12 cellular contexts compared by ENCODE assay signal in genomic region chr17:76536511-76537287, GRCh38. TPM values are rescaled to one million over a fixed set of nuclear protein-coding genes. Genes with fewer than 3 reads are reported as not detected.
DNase-seq lines count a peak whose midpoint lies in the region; ATAC-seq, FAIRE-seq and TF ChIP-seq lines count a peak whose summit lies in the region.
"Had no signal": no experiment of that assay in that cellular context is flagged by ENCODE, and none has a peak within 500 bp of the region (broad histone marks: within the 10 kb centered on the region; RNA-seq: fewer than 3 reads in every experiment).

No MANE protein-coding gene starts in this region.

- no peak overlapping the region for H2BK120ac ChIP-seq in mesendoderm (ENCODE audit: low read depth, low read length)

- H3K4me2 ChIP-seq in mesendoderm (ENCODE audit: low read length): peak overlapping the region; percentile 45

- H3K27me3 ChIP-seq in MG63 (no peaks in the 10 kb centered on the region), mesendoderm (ENCODE audit: insufficient read depth, low read length, poor library complexity) (peaks cover 1% of the 10 kb centered on the region), thoracic aorta (replicated peaks; ENCODE audit: insufficient read depth) (peaks cover 5% of the 10 kb centered on the region)
- H3K27me3 ChIP-seq: pancreas had no signal

- no peak for DNase-seq in MG63
- no peak for DNase-seq in endothelial cell (ENCODE audit: low spot score)
- no peak for DNase-seq in mesendoderm
- no peak for DNase-seq in thoracic aorta (ENCODE audit: low spot score)
- DNase-seq in DMS153 (lab: John Stamatoyannopoulos, UW): no peak
- DNase-seq in activated T-cell treated with anti-CD3 and anti-CD28 coated beads for 4 hours: no peak
- no peak for DNase-seq in MV-4-11 (lab: John Stamatoyannopoulos, UW)
- no peak for DNase-seq in GM12891 (ENCODE audit: insufficient read length, low spot score)
- DNase-seq: EL had no signal

- no peaks in the 10 kb centered on the region for H3K79me2 ChIP-seq in mesendoderm (ENCODE audit: control insufficient read depth, insufficient read depth, low read length)

- no peak for TF ChIP-seq POLR2A in GM12891 (IDR thresholded peaks at IDR 0.05; ENCODE audit: low read depth, low read length)

- H3K18ac ChIP-seq in mesendoderm (ENCODE audit: low read length): peak overlapping the region; percentile 44

- no peak for ATAC-seq in thoracic aorta (ENCODE audit: insufficient number of reproducible peaks, low FRiP score, low read depth)

- H3K36me3 Mint-ChIP-seq in endothelial cell (ENCODE audit: low read depth, unreplicated experiment): no peaks in the 10 kb centered on the region

- no peak overlapping the region for H2BK5ac ChIP-seq in mesendoderm (ENCODE audit: low read length)

- H2BK15ac ChIP-seq in mesendoderm (replicated peaks; ENCODE audit: low read depth): no peak overlapping the region

- TF ChIP-seq CTCF in endothelial cell (IDR thresholded peaks at IDR 0.05; ENCODE audit: unreplicated experiment) (no peak), thoracic aorta (IDR thresholded peaks at IDR 0.05) (no peak)

- H3K4me3 ChIP-seq in MG63 (peak overlapping the region; percentile 37), mesendoderm (ENCODE audit: low read length) (no peak overlapping the region), thoracic aorta (peak overlapping the region; percentile 65)

- no peak overlapping the region for H2AK5ac ChIP-seq in mesendoderm (ENCODE audit: low read length)

- no peaks in the 10 kb centered on the region for H3K9me3 Mint-ChIP-seq in endothelial cell (ENCODE audit: unreplicated experiment)

- no peak overlapping the region for H3K23ac ChIP-seq in mesendoderm (ENCODE audit: low read length)

- H4K5ac ChIP-seq in mesendoderm (ENCODE audit: low read length): no peak overlapping the region

- no CpG with 5 or more reads among the region's 25 CpGs for WGBS in mesendoderm (ENCODE audit: extremely low coverage, insufficient coverage, low lambda C conversion rate)

- peaks cover 14% of the 10 kb centered on the region for H3K27me3 Mint-ChIP-seq in endothelial cell (ENCODE audit: unreplicated experiment)

- no peak overlapping the region for H4K8ac ChIP-seq in mesendoderm (ENCODE audit: low read depth, low read length)

- peak overlapping the region; percentile 27 for H3K4me3 Mint-ChIP-seq in endothelial cell (ENCODE audit: unreplicated experiment)

- H3K4me1 ChIP-seq in mesendoderm (ENCODE audit: control insufficient read depth, low read depth, low read length) (peaks cover 5% of the 10 kb centered on the region), thoracic aorta (ENCODE audit: control insufficient read depth in 1 of 2, low read depth in 2 of 2) (peaks cover 4 to 27% of the 10 kb centered on the region in 2 donors)

- peaks cover 13% of the 10 kb centered on the region; the same call in 1 of the 2 replicates for H3K36me3 ChIP-seq in MG63
- H3K36me3 ChIP-seq in mesendoderm (ENCODE audit: control insufficient read depth, insufficient read depth, low read length): no peaks in the 10 kb centered on the region
- no peaks in the 10 kb centered on the region for H3K36me3 ChIP-seq in thoracic aorta
- H3K36me3 ChIP-seq: pancreas had no signal

- peak overlapping the region; percentile 64 for H3K9ac ChIP-seq in mesendoderm (ENCODE audit: low read length)

- no peak overlapping the region for H3K27ac ChIP-seq in mesendoderm (ENCODE audit: low read depth, low read length)
- H3K27ac ChIP-seq in thoracic aorta: no peak overlapping the region
- H3K27ac ChIP-seq: epithelial cell of prostate, pancreas, VCaP had no signal

- no peak overlapping the region for H3K4ac ChIP-seq in mesendoderm (ENCODE audit: low read depth, low read length)

- peaks cover 15% of the 10 kb centered on the region for H3K4me1 Mint-ChIP-seq in endothelial cell (ENCODE audit: unreplicated experiment)

- H3K9me3 ChIP-seq in MG63: no peaks in the 10 kb centered on the region
- H3K9me3 ChIP-seq in thoracic aorta: no peaks in the 10 kb centered on the region
- H3K9me3 ChIP-seq: pancreas had no signal

- no peak overlapping the region for H3K27ac Mint-ChIP-seq in endothelial cell (ENCODE audit: unreplicated experiment)

- FAIRE-seq in GM12891 (lab: Jason Lieb, UNC): no peak
- FAIRE-seq: pancreas had no signal

- peak overlapping the region; percentile 87 for H3K56ac ChIP-seq in mesendoderm (ENCODE audit: low read length)

- no peaks in the 10 kb centered on the region for H3K79me1 ChIP-seq in mesendoderm (ENCODE audit: low read length)

TF ChIP-seq in GM12891, 5 proteins besides CTCF, POLR2A, EP300 and RAD21:
- no peak for TF ChIP-seq POLR2AphosphoS5 (IDR thresholded peaks at IDR 0.05; ENCODE audit: low read depth, low read length)
- TF ChIP-seq POU2F2 (IDR thresholded peaks at IDR 0.05; ENCODE audit: low read depth, low read length): no peak
- TF ChIP-seq TAF1 (IDR thresholded peaks at IDR 0.05; ENCODE audit: low read depth, low read length): no peak
- no peak for TF ChIP-seq PAX5 (IDR thresholded peaks at IDR 0.05; ENCODE audit: insufficient read depth, low read length, severe bottlenecking)
- TF ChIP-seq SPI1 (IDR thresholded peaks at IDR 0.05; ENCODE audit: low read depth, low read length): no peak

RNA-seq across cellular contexts. Expression of gene CYGB, which starts 0.8 kb away (rescaled TPM):
- total RNA-seq in MG63 (2014; rRNA removed; shearing (Covaris generic); ENCODE audit: low replicate concordance): 7.6 and 14.0 TPM in 2 replicates
- total RNA-seq in endothelial cell (ENCODE audit: unreplicated experiment): 0.51 TPM
- polyA plus RNA-seq in mesendoderm (2013, experiment 1 of 2): 0.88 TPM
- 0.88 TPM for polyA plus RNA-seq in mesendoderm (2013, experiment 2 of 2)
- total RNA-seq in thoracic aorta: 10 to 100 TPM in 1 of 2 donors, 1 to 10 TPM in 1; 8.3 to 17.7 TPM
- polyA plus RNA-seq in GM12891 (2012; ENCODE audit: low read depth, missing spikeins): not detected

RNA-seq across cellular contexts. Expression of gene PRCD, which starts 3.1 kb away (rescaled TPM):
- 1.2 TPM in 1 of 2 replicates, not detected in the other for total RNA-seq in MG63 (2014; rRNA removed; shearing (Covaris generic); ENCODE audit: low replicate concordance)
- total RNA-seq in endothelial cell (ENCODE audit: unreplicated experiment): 0.54 TPM
- polyA plus RNA-seq in mesendoderm (2013, experiment 1 of 2): 0.59 TPM
- polyA plus RNA-seq in mesendoderm (2013, experiment 2 of 2): 0.55 TPM
- total RNA-seq in thoracic aorta: 1 to 10 TPM; 1.9 to 2.4 TPM
- polyA plus RNA-seq in GM12891 (2012; ENCODE audit: low read depth, missing spikeins): 0.23 TPM

RNA-seq across cellular contexts. Expression of gene RHBDF2, which starts 35.5 kb away (rescaled TPM):
- 5.9 and 20.9 TPM in 2 replicates for total RNA-seq in MG63 (2014; rRNA removed; shearing (Covaris generic); ENCODE audit: low replicate concordance)
- 39.3 TPM for total RNA-seq in endothelial cell (ENCODE audit: unreplicated experiment)
- polyA plus RNA-seq in mesendoderm (2013, experiment 1 of 2): 12.3 TPM
- 11.8 TPM for polyA plus RNA-seq in mesendoderm (2013, experiment 2 of 2)
- total RNA-seq in thoracic aorta: 100 to 1,000 TPM in 1 of 2 donors, 10 to 100 TPM in 1; 91.6 to 153 TPM
- polyA plus RNA-seq in GM12891 (2012; ENCODE audit: low read depth, missing spikeins): 11.8 TPM

RNA-seq across cellular contexts. Expression of gene ST6GALNAC2, which starts 49.0 kb away (rescaled TPM):
- total RNA-seq in MG63 (2014; rRNA removed; shearing (Covaris generic); ENCODE audit: low replicate concordance): 0.15 and 0.30 TPM in 2 replicates
- 2.2 TPM for total RNA-seq in endothelial cell (ENCODE audit: unreplicated experiment)
- 0.04 TPM for polyA plus RNA-seq in mesendoderm (2013, experiment 1 of 2)
- 0.04 TPM for polyA plus RNA-seq in mesendoderm (2013, experiment 2 of 2)
- 1 to 10 TPM in 1 of 2 donors, not detected in 1; 1.8 TPM for total RNA-seq in thoracic aorta
- 0.13 TPM for polyA plus RNA-seq in GM12891 (2012; ENCODE audit: low read depth, missing spikeins)
